2 cellular contexts compared by ENCODE assay signal in genomic region chr3:58025406-58025805, GRCh38.
TF ChIP-seq lines count a peak whose summit lies in the region.

No MANE protein-coding gene starts in this region.

TF ChIP-seq in IMR-90, 13 proteins besides CTCF, POLR2A, EP300 and RAD21:
- TF ChIP-seq BHLHE40 (IDR thresholded peaks at IDR 0.05; ENCODE audit: low read depth, low read length) (no peak), MAZ (IDR thresholded peaks at IDR 0.05; ENCODE audit: borderline replicate concordance, low read depth, low read length) (no peak), FOS (IDR thresholded peaks at IDR 0.05; ENCODE audit: low read depth, low read length) (no peak), CEBPB (IDR thresholded peaks at IDR 0.05; ENCODE audit: low read depth, low read length) (no peak), MAFK (IDR thresholded peaks at IDR 0.05; ENCODE audit: low read depth, low read length) (no peak), SMC3 (IDR thresholded peaks at IDR 0.05; ENCODE audit: low read depth, low read length) (no peak)
TF ChIP-seq in IMR-90: peak in this region for 0.

TF ChIP-seq in HepG2, 621 proteins besides CTCF, POLR2A, EP300 and RAD21:
- TF ChIP-seq MXI1 (IDR thresholded peaks at IDR 0.05; ENCODE audit: borderline replicate concordance, low read depth, low read length), result no peak
